In the genomic region with DNA sequence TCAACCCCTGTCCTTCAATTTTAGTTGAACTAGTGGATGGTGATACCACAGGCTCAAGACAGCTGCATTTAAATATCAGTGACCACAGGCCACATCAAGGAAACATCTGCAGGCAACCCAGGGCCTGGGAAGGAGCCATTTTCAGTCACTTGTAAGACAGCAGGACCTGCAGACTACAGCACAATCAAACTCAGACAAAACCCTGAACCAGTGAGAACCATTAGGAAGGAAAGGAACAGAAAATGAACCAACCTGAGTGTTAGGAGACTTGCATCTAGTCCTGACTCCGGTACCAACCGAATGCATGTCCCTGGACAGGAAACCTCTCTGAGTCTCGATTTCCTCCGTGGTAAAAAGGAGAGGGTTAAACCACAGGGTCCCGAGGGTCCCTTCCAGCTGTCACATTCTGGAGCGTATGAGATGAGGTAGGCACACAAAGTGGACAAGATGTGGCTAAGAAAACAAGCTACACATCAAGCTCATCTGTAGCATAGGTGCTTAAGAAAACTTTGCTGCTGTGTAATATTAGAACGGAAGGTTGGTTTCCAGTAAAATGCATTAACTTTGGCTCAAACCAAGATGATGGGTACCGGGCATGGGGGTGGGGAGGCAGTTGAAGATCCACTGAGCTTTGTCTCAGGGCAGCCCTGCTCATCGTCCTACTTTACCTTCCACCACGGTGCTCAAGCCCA, we compare ENCODE assay signal across 8 cellular contexts. TPM values are rescaled to one million over a fixed set of nuclear protein-coding genes. Genes with fewer than 3 reads are reported as not detected.
DNase-seq lines count a peak whose midpoint lies in the region; ATAC-seq and TF ChIP-seq lines count a peak whose summit lies in the region.

No MANE protein-coding gene starts in this region.

- H3K27me3 Mint-ChIP-seq in natural killer cell (ENCODE audit: low read depth in 2 of 2): no peaks in the 10 kb centered on the region

- no peaks in the 10 kb centered on the region for H3K27me3 ChIP-seq in right atrium auricular region

- intact Hi-C loops in Right ventricle myocardium superior (cut with DNase I) (loop anchor here (5.0 kb wide), 1 partner anchor 72 kb away; the partner anchor contains the start of gene APOLD1), natural killer cell (cut with micrococcal nuclease) (loop anchor here (1.0 to 10.0 kb wide), 6 partner anchors 19 to 1061 kb away; partner anchors contain the start of genes BORCS5, DUSP16, GPR19 and GSG1)

- peak overlapping the region; percentile 100 for H3K27ac ChIP-seq in right atrium auricular region

- no peak for TF ChIP-seq CTCF in right atrium auricular region (IDR thresholded peaks at IDR 0.05)
- TF ChIP-seq CTCF in natural killer cell (IDR thresholded peaks at IDR 0.05): no peak

- H3K4me1 Mint-ChIP-seq in natural killer cell: peaks cover 69 to 71% of the 10 kb centered on the region in 2 donors

- DNase-seq in right atrium auricular region (ENCODE audit: low spot score) (no peak), Right ventricle myocardium superior (no peak), RPMI7951 (ENCODE audit: low read depth) (peak; percentile 68), cerebellar cortex (ENCODE audit: low spot score) (peak; percentile 49), natural killer cell (no peak), NCI-H2196 (lab: John Stamatoyannopoulos, UW; ENCODE audit: unreplicated experiment) (no peak), NCI-H524 treated with DMSO at 0.1 percent for 48 hours (lab: John Stamatoyannopoulos, UW) (no peak)

- H3K4me1 ChIP-seq in right atrium auricular region: peaks cover 0 to 47% of the 10 kb centered on the region in 2 donors

- ATAC-seq in Right ventricle myocardium superior (ENCODE audit: poor library complexity) (no peak), HG02981 (IDR thresholded peaks at IDR 0.05; ENCODE audit: unreplicated experiment) (peak; percentile 37), natural killer cell (no peak)

- no peaks in the 10 kb centered on the region for H3K9me3 Mint-ChIP-seq in natural killer cell

- H3K27ac Mint-ChIP-seq in natural killer cell: peak overlapping the region; percentile 99 to 100

- H3K4me3 Mint-ChIP-seq in natural killer cell: peak overlapping the region; percentile 97

- peaks cover 10% of the 10 kb centered on the region for H3K36me3 ChIP-seq in right atrium auricular region

- peaks cover 23% of the 10 kb centered on the region for H3K36me3 Mint-ChIP-seq in natural killer cell

- H3K9me3 ChIP-seq in right atrium auricular region: no peaks in the 10 kb centered on the region

- peak overlapping the region in 1 of 2 donors; percentile 91 for H3K4me3 ChIP-seq in right atrium auricular region

RNA-seq across cellular contexts. Expression of gene CDKN1B, which starts 1.6 kb away (rescaled TPM):
- total RNA-seq in right atrium auricular region (10 to 100 TPM; 31.1 to 38.1 TPM), Right ventricle myocardium superior (37.5 TPM), natural killer cell (100 to 1,000 TPM; 119 to 207 (median 130) TPM)
- total RNA-seq in RPMI7951 (2014; rRNA removed; shearing (Covaris generic)): 26.6 and 30.8 TPM in 2 replicates

RNA-seq across cellular contexts. Expression of gene GPR19, which starts 19.6 kb away (rescaled TPM):
- total RNA-seq in right atrium auricular region: not detected
- total RNA-seq in Right ventricle myocardium superior: not detected
- total RNA-seq in RPMI7951 (2014; rRNA removed; shearing (Covaris generic)): 2.2 and 3.6 TPM in 2 replicates
- total RNA-seq in natural killer cell: 1 to 10 TPM in 2 of 3 donors, under 1 TPM in 1; 0.45 to 2.6 (median 2.2) TPM

Comparison
In these comparisons a context has a peak if more than half of its experiments do, and no peak if none do; other contexts are left out.
1. DNase-seq: peak in RPMI7951 (single experiment) and cerebellar cortex (single experiment); none in right atrium auricular region (single experiment), Right ventricle myocardium superior (single experiment), natural killer cell (single experiment), NCI-H2196 (single experiment) and NCI-H524 treated with DMSO at 0.1 percent for 48 hours (single experiment).